ENCODE assay signal across 16 cellular contexts in the genomic region with DNA sequence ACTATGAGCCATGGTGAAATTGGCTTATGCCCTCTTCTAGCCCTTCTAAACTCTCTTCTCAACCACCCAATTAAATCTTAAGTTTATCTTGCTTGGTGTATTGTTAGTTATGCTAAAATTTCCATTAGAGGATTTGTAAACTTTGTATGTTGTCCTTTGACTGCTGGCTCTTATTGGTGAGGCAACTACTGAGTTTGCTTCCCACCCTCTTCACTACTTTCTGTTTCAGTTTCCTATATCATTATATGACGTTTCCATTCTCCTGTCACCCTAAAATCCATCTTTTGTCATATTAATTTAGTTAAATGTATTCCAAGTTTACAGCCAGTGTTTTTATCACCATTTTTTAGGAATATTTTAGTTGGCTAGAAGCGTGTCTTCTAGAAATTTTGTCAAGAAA.
"Had no signal": no experiment of that assay in that cellular context is flagged by ENCODE, and none has a peak within 500 bp of the region (broad histone marks: within the 10 kb centered on the region; RNA-seq: fewer than 3 reads in every experiment).

No MANE protein-coding gene starts in this region.

- H3K4me1 Mint-ChIP-seq: endodermal cell, memory B cell, natural killer cell, WTC11 had no signal

- H3K27me3 ChIP-seq: neutrophil, thyroid gland had no signal

- H3K36me3 Mint-ChIP-seq: memory B cell; stimulated activated memory B cell treated with anti-CD40 and anti-IgM and Interleukin-4, amounts not matched to agents 10 μg/mL and 1 μg/mL and 100 μg/mL, for 72 hours; WTC11 had no signal

- H3K27ac ChIP-seq: neutrophil, parathyroid adenoma, thyroid gland had no signal

- H3K36me3 ChIP-seq: neutrophil, thyroid gland had no signal

- H3K9me3 Mint-ChIP-seq: activated T-helper 1 cell treated with anti-CD3 and anti-CD28 coated beads, Interleukin-12 subunit alpha, Interleukin-12 subunit beta, Interleukin-2, Interleukin-4 antibody, amounts not matched to agents 30 ng/mL and 10 ng/mL and 1 ng/mL, durations not matched to agents 14 hours and 24 hours and 36 hours; endodermal cell; WTC11 had no signal

- H3K4me3 Mint-ChIP-seq: activated T-helper 1 cell treated with anti-CD3 and anti-CD28 coated beads, Interleukin-12 subunit alpha, Interleukin-12 subunit beta, Interleukin-2, Interleukin-4 antibody, amounts not matched to agents 30 ng/mL and 10 ng/mL and 1 ng/mL, durations not matched to agents 14 hours and 24 hours and 36 hours; endodermal cell; memory B cell; natural killer cell; stimulated activated memory B cell treated with anti-CD40 and anti-IgM and Interleukin-4, amounts not matched to agents 10 μg/mL and 1 μg/mL and 100 μg/mL, for 72 hours; WTC11 had no signal

- H3K4me1 ChIP-seq: parathyroid adenoma, thyroid gland had no signal

- H3K9ac ChIP-seq: parathyroid adenoma had no signal

- H3K9me3 ChIP-seq: neutrophil, thyroid gland had no signal

- H3K4me3 ChIP-seq: thyroid gland had no signal

- DNase-seq: activated CD4-positive, alpha-beta T cell treated with anti-CD3 and anti-CD28 coated beads for 4 hours; activated CD8-positive, alpha-beta memory T cell treated with anti-CD3 and anti-CD28 coated beads for 24 hours; endodermal cell; head of caudate nucleus; kidney glomerular epithelial cell; left ventricle myocardium superior; natural killer cell; stimulated activated CD4-positive, alpha-beta T cell treated with anti-CD3 and anti-CD28 coated beads, Interleukin-12 subunit alpha, Interleukin-12 subunit beta, amount 100 ng/mL, for 4 hours; stimulated activated CD4-positive, alpha-beta T cell treated with anti-CD3 and anti-CD28 coated beads, Interleukin-2, amount 100 ng/mL, for 24 hours; thyroid gland had no signal

- H3K27me3 Mint-ChIP-seq: memory B cell had no signal

- ATAC-seq: left ventricle myocardium superior; natural killer cell; stimulated activated memory B cell treated with anti-CD40 and anti-IgM and Interleukin-4, amounts not matched to agents 10 μg/mL and 1 μg/mL and 100 μg/mL, for 72 hours; WTC11 had no signal

- H3K27ac Mint-ChIP-seq: activated T-helper 1 cell treated with anti-CD3 and anti-CD28 coated beads, Interleukin-12 subunit alpha, Interleukin-12 subunit beta, Interleukin-2, Interleukin-4 antibody, amounts not matched to agents 30 ng/mL and 10 ng/mL and 1 ng/mL, durations not matched to agents 14 hours and 24 hours and 36 hours; endodermal cell; memory B cell; natural killer cell; stimulated activated memory B cell treated with anti-CD40 and anti-IgM and Interleukin-4, amounts not matched to agents 10 μg/mL and 1 μg/mL and 100 μg/mL, for 72 hours; WTC11 had no signal

- H3K79me2 ChIP-seq: parathyroid adenoma had no signal

- H2AFZ ChIP-seq: parathyroid adenoma had no signal
